Comparison of ENCODE assay signal across 29 cellular contexts in the genomic region with DNA sequence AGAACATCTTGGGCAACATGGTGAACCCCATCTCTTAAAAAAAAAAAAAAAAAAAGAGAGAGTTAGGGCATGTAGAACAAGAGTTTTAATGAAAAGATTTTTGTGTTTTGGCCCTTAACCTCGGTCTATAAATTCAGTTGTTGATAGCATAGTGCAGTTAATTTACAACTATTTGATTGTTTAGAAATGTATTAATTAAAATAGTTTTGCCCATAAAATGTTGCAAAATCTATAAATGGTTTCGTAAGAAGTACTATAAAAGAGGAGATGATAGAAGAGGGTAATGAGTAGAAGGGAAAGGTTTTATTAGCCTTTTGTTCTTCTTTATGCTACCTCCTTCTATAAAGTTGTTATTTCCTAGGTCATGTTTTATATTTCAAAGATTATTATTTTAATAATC.
"Had no signal": no experiment of that assay in that cellular context is flagged by ENCODE, and none has a peak within 500 bp of the region (broad histone marks: within the 10 kb centered on the region; RNA-seq: fewer than 3 reads in every experiment).

No MANE protein-coding gene starts in this region.

- H3K9me3 ChIP-seq: adrenal gland, psoas muscle, right atrium auricular region, tibial nerve had no signal

- H3K4me1 ChIP-seq: adrenal gland had no signal

- H3K27me3 Mint-ChIP-seq: activated CD4-positive, alpha-beta T cell treated with anti-CD3 and anti-CD28 coated beads for 36 hours; activated naive CD8-positive, alpha-beta T cell; naive thymus-derived CD4-positive, alpha-beta T cell; T-cell had no signal

- H3K36me3 ChIP-seq: adrenal gland, brain microvascular endothelial cell, right atrium auricular region had no signal

- H3K4me3 Mint-ChIP-seq: activated CD4-positive, alpha-beta T cell treated with anti-CD3 and anti-CD28 coated beads for 36 hours; activated naive CD8-positive, alpha-beta T cell; naive thymus-derived CD4-positive, alpha-beta T cell; neural crest cell; T-cell; T-helper 2 cell treated with Interferon-gamma antibody and Interleukin-4, amounts not matched to agents 5 μg/mL and 100 μg/mL, for 36 hours had no signal

- H2AFZ ChIP-seq: parathyroid adenoma had no signal

- ATAC-seq: activated CD4-positive, alpha-beta T cell treated with anti-CD3 and anti-CD28 coated beads for 36 hours; naive thymus-derived CD4-positive, alpha-beta T cell; psoas muscle; T-cell had no signal

- H3K27me3 ChIP-seq: adrenal gland, brain microvascular endothelial cell, right atrium auricular region, tibial nerve had no signal

- DNase-seq: activated CD4-positive, alpha-beta T cell treated with anti-CD3 and anti-CD28 coated beads for 36 hours; activated CD4-positive, alpha-beta T cell treated with anti-CD3 and anti-CD28 coated beads, Interleukin-2, amount 50 U/mL, for 4 hours; activated CD4-positive, CD25-positive, alpha-beta regulatory T cell; activated effector memory CD4-positive, alpha-beta T cell treated with Interleukin-2 at 50 U/mL for 16 hours; activated naive CD4-positive, alpha-beta T cell treated with Interleukin-2 at 50 U/mL for 16 hours; adrenal gland; aorta; brain microvascular endothelial cell; caudate nucleus; dermis blood vessel endothelial cell; effector CD4-positive, alpha-beta T cell; head of caudate nucleus; hippocampal formation; left cardiac atrium; mammary epithelial cell; midbrain; naive thymus-derived CD4-positive, alpha-beta T cell; nucleus accumbens; psoas muscle; stimulated activated CD4-positive, alpha-beta T cell treated with anti-CD3 and anti-CD28 coated beads, Interleukin-15, amount 100 ng/mL, for 24 hours; stimulated activated CD4-positive, alpha-beta T cell treated with anti-CD3 and anti-CD28 coated beads, Interleukin-2, amount 100 ng/mL, for 24 hours; stimulated activated naive CD4-positive, alpha-beta T cell treated with Interleukin-2 at 50 U/mL for 16 hours; T-cell had no signal

- H3K4me1 Mint-ChIP-seq: activated CD4-positive, alpha-beta T cell treated with anti-CD3 and anti-CD28 coated beads for 36 hours; neural crest cell; T-cell had no signal

- H3K27ac Mint-ChIP-seq: activated CD4-positive, alpha-beta T cell treated with anti-CD3 and anti-CD28 coated beads for 36 hours; activated naive CD8-positive, alpha-beta T cell; naive thymus-derived CD4-positive, alpha-beta T cell; T-cell; T-helper 2 cell treated with Interferon-gamma antibody and Interleukin-4, amounts not matched to agents 5 μg/mL and 100 μg/mL, for 36 hours had no signal

- H3K4me3 ChIP-seq: adrenal gland, psoas muscle, right atrium auricular region, tibial nerve had no signal

- H3K27ac ChIP-seq: adrenal gland, brain microvascular endothelial cell, parathyroid adenoma, psoas muscle, right atrium auricular region, tibial nerve had no signal

- H3K79me2 ChIP-seq: parathyroid adenoma had no signal

- H3K9ac ChIP-seq: parathyroid adenoma had no signal
